Comparison of ENCODE assay signal across 8 cellular contexts in genomic region chr9:23826120-23826629, GRCh38. TPM values are rescaled to one million over a fixed set of nuclear protein-coding genes. Genes with fewer than 3 reads are reported as not detected.
DNase-seq lines count a peak whose midpoint lies in the region; ATAC-seq and TF ChIP-seq lines count a peak whose summit lies in the region.

Gene ELAVL2, minus strand, starts transcription at chr9:23826240. Its CDS starts 64,006 bp downstream, at chr9:23762234.

- H3K9me3 ChIP-seq in adipocyte (ENCODE audit: control insufficient read depth, low read length) (no peaks in the 10 kb centered on the region), upper lobe of left lung (no peaks in the 10 kb centered on the region)

- H3K27me3 ChIP-seq in adipocyte (replicated peaks; ENCODE audit: control insufficient read depth, insufficient read depth, low read length): peaks cover 57% of the 10 kb centered on the region
- peaks cover 0 to 35% (median 18%) of the 10 kb centered on the region in 4 donors for H3K27me3 ChIP-seq in upper lobe of left lung

- H3K27ac ChIP-seq in upper lobe of left lung: no peak within 1 kb of the TSS

- no peak for TF ChIP-seq EP300 in upper lobe of left lung (IDR thresholded peaks at IDR 0.05)

- WGBS in upper lobe of left lung, 2 donors: 4 to 8% methylated on average over 22 to 30 of the region's 30 CpGs

- no peak within 1 kb of the TSS for H3K9ac ChIP-seq in adipocyte (ENCODE audit: low read length)

- ATAC-seq in GM18858 (IDR thresholded peaks at IDR 0.05; ENCODE audit: unreplicated experiment) (peak; percentile 63), upper lobe of left lung (ENCODE audit: low FRiP score in 2 of 2) (peak; percentile 87 to 94), HG02678 (IDR thresholded peaks at IDR 0.05; ENCODE audit: unreplicated experiment) (no peak), GM21717 (IDR thresholded peaks at IDR 0.05; ENCODE audit: unreplicated experiment) (no peak)

- peaks cover 8% of the 10 kb centered on the region for H3K4me1 ChIP-seq in adipocyte (ENCODE audit: control insufficient read depth, insufficient read depth, low read length)
- H3K4me1 ChIP-seq in upper lobe of left lung: peaks cover 5 to 34% (median 17%) of the 10 kb centered on the region in 4 donors

- peak within 1 kb of the TSS; percentile 83 for H3K4me3 ChIP-seq in adipocyte (ENCODE audit: low read length)
- peak within 1 kb of the TSS in 3 of 4 donors; percentile 16 to 39 (median 37) for H3K4me3 ChIP-seq in upper lobe of left lung

- DNase-seq in NCI-H446 treated with DMSO at 0.1 percent for 48 hours (lab: John Stamatoyannopoulos, UW) (peak; percentile 97), adipocyte (ENCODE audit: low read depth) (peak; percentile 96), head of caudate nucleus (peak; percentile 68 to 93 (median 86)), non-pigmented ciliary epithelial cell (ENCODE audit: low read depth) (peak; percentile 87), upper lobe of left lung (peak; percentile 76 to 92)

- intact Hi-C loops in head of caudate nucleus (cut with DNase I): no loop called here

- H3K36me3 ChIP-seq in adipocyte (ENCODE audit: control insufficient read depth, insufficient read depth, low read length, severe bottlenecking): no peaks in the 10 kb centered on the region
- no peaks in the 10 kb centered on the region for H3K36me3 ChIP-seq in upper lobe of left lung

- TF ChIP-seq CTCF in upper lobe of left lung (IDR thresholded peaks at IDR 0.05): no peak

- no peak for TF ChIP-seq POLR2A in upper lobe of left lung (IDR thresholded peaks at IDR 0.05)

RNA-seq across cellular contexts. Expression of gene ELAVL2, which starts in this region (rescaled TPM):
- total RNA-seq in upper lobe of left lung: under 1 TPM in 1 of 6 donors, not detected in 5; 0.27 TPM

Comparison
In these comparisons a context has a peak if more than half of its experiments do, and no peak if none do; other contexts are left out.
1. Peak in DNase-seq, ATAC-seq and H3K4me3 ChIP-seq in upper lobe of left lung; RNA of the gene not detected or under 1 TPM.